In the genomic region with DNA sequence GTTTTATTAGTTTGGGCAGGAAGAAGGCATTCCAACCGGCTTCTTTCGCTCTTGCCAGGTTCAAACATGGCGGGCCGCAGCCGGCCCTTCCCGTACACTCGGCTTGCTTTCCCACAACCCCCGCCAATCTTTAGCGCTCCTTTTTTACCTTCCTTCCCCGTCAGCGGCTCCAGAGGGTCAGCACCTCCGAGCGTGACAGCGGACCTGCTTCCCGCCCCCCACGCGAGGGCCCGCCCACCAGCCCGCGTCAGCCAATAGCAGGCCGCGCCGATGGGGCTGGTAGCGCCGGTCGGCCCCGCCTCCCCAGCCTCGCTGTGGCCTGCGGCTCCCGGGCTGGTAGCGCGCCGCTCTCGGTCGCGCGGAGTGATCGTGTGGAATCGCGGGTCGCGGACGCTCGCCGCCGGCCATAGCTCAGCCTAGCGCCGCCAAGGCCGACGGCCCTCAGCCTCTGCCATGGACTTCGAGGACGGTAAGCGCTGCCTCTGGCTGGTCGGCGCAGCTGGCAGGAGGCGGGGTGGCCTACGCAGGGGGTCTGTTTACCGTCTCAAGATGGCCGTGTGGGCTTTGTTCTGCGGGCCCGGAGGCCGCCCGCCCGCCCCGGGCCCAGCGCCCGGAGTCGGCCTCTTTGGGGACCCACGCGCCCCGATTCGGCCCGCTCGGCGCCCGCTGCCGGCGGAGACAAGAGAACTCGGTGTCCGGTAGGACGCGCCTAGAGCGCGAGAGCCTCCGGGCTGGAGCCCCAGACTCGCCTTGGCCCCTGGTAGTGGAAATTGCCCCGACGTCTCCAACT, we compare ENCODE assay signal across 8 cellular contexts. TPM values are rescaled to one million over a fixed set of nuclear protein-coding genes. Genes with fewer than 3 reads are reported as not detected.
DNase-seq lines count a peak whose midpoint lies in the region; ATAC-seq lines count a peak whose summit lies in the region.

A gene with protein sequence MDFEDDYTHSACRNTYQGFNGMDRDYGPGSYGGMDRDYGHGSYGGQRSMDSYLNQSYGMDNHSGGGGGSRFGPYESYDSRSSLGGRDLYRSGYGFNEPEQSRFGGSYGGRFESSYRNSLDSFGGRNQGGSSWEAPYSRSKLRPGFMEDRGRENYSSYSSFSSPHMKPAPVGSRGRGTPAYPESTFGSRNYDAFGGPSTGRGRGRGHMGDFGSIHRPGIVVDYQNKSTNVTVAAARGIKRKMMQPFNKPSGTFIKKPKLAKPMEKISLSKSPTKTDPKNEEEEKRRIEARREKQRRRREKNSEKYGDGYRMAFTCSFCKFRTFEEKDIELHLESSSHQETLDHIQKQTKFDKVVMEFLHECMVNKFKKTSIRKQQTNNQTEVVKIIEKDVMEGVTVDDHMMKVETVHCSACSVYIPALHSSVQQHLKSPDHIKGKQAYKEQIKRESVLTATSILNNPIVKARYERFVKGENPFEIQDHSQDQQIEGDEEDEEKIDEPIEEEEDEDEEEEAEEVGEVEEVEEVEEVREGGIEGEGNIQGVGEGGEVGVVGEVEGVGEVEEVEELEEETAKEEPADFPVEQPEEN (plus strand): TSS at position 306 of the 790 bp plus-strand sequence. CDS start 148 bp downstream, at position 454.

- H3K4me1 ChIP-seq in BLaER1 treated with 17β-estradiol and CSF1 and Interleukin-3, amounts not matched to agents 10 nM and 100 nM: peaks cover 17 to 39% (median 30%) of the 10 kb centered on the region in 10 experiments; a peak in 19 of 20 replicates

- ATAC-seq in GM19324 (IDR thresholded peaks at IDR 0.05; ENCODE audit: low FRiP score, unreplicated experiment) (peak; percentile 97), HG03469 (IDR thresholded peaks at IDR 0.05; ENCODE audit: unreplicated experiment) (peak; percentile 87), left lobe of liver (peak; percentile 94)

- CTCF ChIA-PET in activated CD4-positive, alpha-beta T cell treated with anti-CD3 and anti-CD28 coated beads, Interleukin-2, amount 10 ng/mL, durations not matched to agents 7 days and 5 days (lab: Charles Lee): no interaction called here

- H3K27me3 Mint-ChIP-seq in activated CD4-positive, alpha-beta T cell treated with anti-CD3 and anti-CD28 coated beads, Interleukin-2, amount 10 ng/mL, durations not matched to agents 7 days and 5 days: peaks cover 15% of the 10 kb centered on the region

- H3K9ac ChIP-seq in BLaER1 treated with 17β-estradiol and CSF1 and Interleukin-3, amounts not matched to agents 10 nM and 100 nM: peak within 1 kb of the TSS; percentile 95 to 100 (median 98)

- H3K4me2 ChIP-seq in BLaER1 treated with 17β-estradiol and CSF1 and Interleukin-3, amounts not matched to agents 10 nM and 100 nM: peak within 1 kb of the TSS; percentile 87 to 99 (median 92)

- H3K9me3 Mint-ChIP-seq in activated CD4-positive, alpha-beta T cell treated with anti-CD3 and anti-CD28 coated beads, Interleukin-2, amount 10 ng/mL, durations not matched to agents 7 days and 5 days: no peaks in the 10 kb centered on the region

- no peaks in the 10 kb centered on the region for H3K9me3 ChIP-seq in BLaER1 treated with 17β-estradiol and CSF1 and Interleukin-3, amounts not matched to agents 10 nM and 100 nM (replicated peaks in 1 of 11)

- H3K4me3 Mint-ChIP-seq in activated CD4-positive, alpha-beta T cell treated with anti-CD3 and anti-CD28 coated beads, Interleukin-2, amount 10 ng/mL, durations not matched to agents 7 days and 5 days: peak within 1 kb of the TSS; percentile 99

- H3K4me1 Mint-ChIP-seq in activated CD4-positive, alpha-beta T cell treated with anti-CD3 and anti-CD28 coated beads, Interleukin-2, amount 10 ng/mL, durations not matched to agents 7 days and 5 days: peaks cover 33% of the 10 kb centered on the region

- DNase-seq in NCI-H69 (lab: John Stamatoyannopoulos, UW) (peak; percentile 96), cortex of kidney (lab: John Stamatoyannopoulos, UW) (peak; percentile 43), left lobe of liver (ENCODE audit: low spot score) (peak; percentile 98)
- DNase-seq in activated CD4-positive, alpha-beta T cell treated with anti-CD3 and anti-CD28 coated beads, Interleukin-2, amount 10 ng/mL, durations not matched to agents 7 days and 5 days: peak; percentile 92
- DNase-seq in stimulated activated CD4-positive, alpha-beta T cell treated with anti-CD3 and anti-CD28 coated beads, Interleukin-2, amount 100 ng/mL, for 4 hours (ENCODE audit: low read depth): peak; percentile 87

- POLR2A ChIA-PET in activated CD4-positive, alpha-beta T cell treated with anti-CD3 and anti-CD28 coated beads, Interleukin-2, amount 10 ng/mL, durations not matched to agents 7 days and 5 days (lab: Charles Lee): no interaction called here

- no peaks in the 10 kb centered on the region for H3K27me3 ChIP-seq in BLaER1 treated with 17β-estradiol and CSF1 and Interleukin-3, amounts not matched to agents 10 nM and 100 nM

- peak within 1 kb of the TSS; percentile 68 to 91 (median 84) for H3K4me3 ChIP-seq in BLaER1 treated with 17β-estradiol and CSF1 and Interleukin-3, amounts not matched to agents 10 nM and 100 nM

- peaks cover 8 to 29% (median 23%) of the 10 kb centered on the region in 11 experiments; a peak in 20 of 22 replicates for H3K36me3 ChIP-seq in BLaER1 treated with 17β-estradiol and CSF1 and Interleukin-3, amounts not matched to agents 10 nM and 100 nM

- H3K27ac ChIP-seq in BLaER1 treated with 17β-estradiol and CSF1 and Interleukin-3, amounts not matched to agents 10 nM and 100 nM: peak within 1 kb of the TSS; percentile 95 to 100 (median 98)

- peaks cover 13% of the 10 kb centered on the region for H3K36me3 Mint-ChIP-seq in activated CD4-positive, alpha-beta T cell treated with anti-CD3 and anti-CD28 coated beads, Interleukin-2, amount 10 ng/mL, durations not matched to agents 7 days and 5 days (ENCODE audit: low read depth)

- peaks cover 28 to 49% (median 44%) of the 10 kb centered on the region in 11 experiments; a peak in 20 of 22 replicates for H4K20me1 ChIP-seq in BLaER1 treated with 17β-estradiol and CSF1 and Interleukin-3, amounts not matched to agents 10 nM and 100 nM

- H3K27ac Mint-ChIP-seq in activated CD4-positive, alpha-beta T cell treated with anti-CD3 and anti-CD28 coated beads, Interleukin-2, amount 10 ng/mL, durations not matched to agents 7 days and 5 days: peak within 1 kb of the TSS; percentile 94

RNA-seq across cellular contexts. Expression of the gene that starts here (rescaled TPM):
- total RNA-seq in activated CD4-positive, alpha-beta T cell treated with anti-CD3 and anti-CD28 coated beads, Interleukin-2, amount 10 ng/mL, durations not matched to agents 7 days and 5 days: 10 to 100 TPM; 16.6 to 18.5 TPM
- total RNA-seq in left lobe of liver: 11.2 TPM

Comparison
In these comparisons a context has a peak if more than half of its experiments do, and no peak if none do; other contexts are left out.
1. Peak in every context shown above with its lines: DNase-seq, ATAC-seq, H3K4me3 ChIP-seq and H3K27ac ChIP-seq.
2. DNase-seq: peak in every context shown above with its lines; median percentile 98 in left lobe of liver; 96 in NCI-H69; 92 in activated CD4-positive, alpha-beta T cell treated with anti-CD3 and anti-CD28 coated beads, Interleukin-2, amount 10 ng/mL, durations not matched to agents 7 days and 5 days; 87 in stimulated activated CD4-positive, alpha-beta T cell treated with anti-CD3 and anti-CD28 coated beads, Interleukin-2, amount 100 ng/mL, for 4 hours; 43 in cortex of kidney.